Comparison of ENCODE assay signal across 8 cellular contexts in genomic region chr3:9249273-9250192, GRCh38. TPM values are rescaled to one million over a fixed set of nuclear protein-coding genes. Genes with fewer than 3 reads are reported as not detected.
DNase-seq lines count a peak whose midpoint lies in the region; ATAC-seq and TF ChIP-seq lines count a peak whose summit lies in the region.

Gene SRGAP3 (minus strand): TSS chr3:9249646. CDS start chr3:9248951, 695 bp downstream.

- peak; percentile 85 for DNase-seq in CD14-positive monocyte (ENCODE audit: low spot score)
- peak; percentile 91 for DNase-seq in NCI-H82 (lab: John Stamatoyannopoulos, UW)
- peak; percentile 91 for DNase-seq in activated CD8-positive, alpha-beta T cell treated with anti-CD3 and anti-CD28 coated beads for 36 hours
- DNase-seq in effector memory CD4-positive, alpha-beta T cell, result peak; percentile 13 to 63 (median 51)
- peak; percentile 86 to 92 for DNase-seq in lung microvascular endothelial cell (ENCODE audit: low read depth in 2 of 2)
- peak; percentile 45 to 70 (median 61) for DNase-seq in stimulated activated CD4-positive, alpha-beta T cell treated with anti-CD3 and anti-CD28 coated beads, TNF-alpha, amount 100 ng/mL, for 48 hours (ENCODE audit: low read depth in 3 of 3)

- no peaks in the 10 kb centered on the region for H3K4me1 ChIP-seq in effector memory CD4-positive, alpha-beta T cell (ENCODE audit: control insufficient read depth, insufficient read depth, low read length, poor library complexity, severe bottlenecking)

- peak within 1 kb of the TSS; percentile 89 to 97 for H3K4me3 Mint-ChIP-seq in CD14-positive monocyte
- H3K4me3 Mint-ChIP-seq in activated CD8-positive, alpha-beta T cell treated with anti-CD3 and anti-CD28 coated beads for 36 hours, result peak within 1 kb of the TSS; percentile 75

- no peaks in the 10 kb centered on the region for H3K9me3 ChIP-seq in effector memory CD4-positive, alpha-beta T cell (ENCODE audit: control insufficient read depth, low read length)

- peak within 1 kb of the TSS; percentile 71 for H3K4me3 ChIP-seq in effector memory CD4-positive, alpha-beta T cell (ENCODE audit: insufficient read depth, low read depth, low read length, poor library complexity, severe bottlenecking)

- H3K27me3 ChIP-seq in effector memory CD4-positive, alpha-beta T cell (replicated peaks; ENCODE audit: control insufficient read depth, insufficient read depth, low read length, poor library complexity, severe bottlenecking), result no peaks in the 10 kb centered on the region

- no peak within 1 kb of the TSS for H3K27ac ChIP-seq in effector memory CD4-positive, alpha-beta T cell (ENCODE audit: insufficient read depth, low read length, poor library complexity, severe bottlenecking)

- POLR2A ChIA-PET in activated CD8-positive, alpha-beta T cell treated with anti-CD3 and anti-CD28 coated beads for 36 hours (lab: Charles Lee), result interaction anchor here (0.7 to 1.0 kb wide), 2 partner anchors 21 to 51 kb away, joined by 3 to 4 read pairs; no protein-coding TSS in a partner anchor

- peak within 1 kb of the TSS; percentile 59 to 90 (median 88) for H3K27ac Mint-ChIP-seq in CD14-positive monocyte
- H3K27ac Mint-ChIP-seq in activated CD8-positive, alpha-beta T cell treated with anti-CD3 and anti-CD28 coated beads for 36 hours, result no peak within 1 kb of the TSS

- ATAC-seq in GM19438 (IDR thresholded peaks at IDR 0.05; ENCODE audit: low read depth, unreplicated experiment) (peak; percentile 100), HG03571 (IDR thresholded peaks at IDR 0.05; ENCODE audit: unreplicated experiment) (peak; percentile 100)
- ATAC-seq in activated CD8-positive, alpha-beta T cell treated with anti-CD3 and anti-CD28 coated beads for 36 hours, result peak; percentile 100

- H3K27me3 Mint-ChIP-seq in CD14-positive monocyte (ENCODE audit: low read depth in 3 of 3), result peaks cover 0 to 6% (median 4%) of the 10 kb centered on the region in 3 donors
- H3K27me3 Mint-ChIP-seq in activated CD8-positive, alpha-beta T cell treated with anti-CD3 and anti-CD28 coated beads for 36 hours, result peaks cover 5% of the 10 kb centered on the region

- no peaks in the 10 kb centered on the region for H3K36me3 ChIP-seq in effector memory CD4-positive, alpha-beta T cell (ENCODE audit: control insufficient read depth, insufficient read depth, low read length)

- peaks cover 35% of the 10 kb centered on the region for H3K4me1 Mint-ChIP-seq in CD14-positive monocyte
- peaks cover 21% of the 10 kb centered on the region for H3K4me1 Mint-ChIP-seq in activated CD8-positive, alpha-beta T cell treated with anti-CD3 and anti-CD28 coated beads for 36 hours (ENCODE audit: low read depth)

- H3K36me3 Mint-ChIP-seq in CD14-positive monocyte, result no peaks in the 10 kb centered on the region
- H3K36me3 Mint-ChIP-seq in activated CD8-positive, alpha-beta T cell treated with anti-CD3 and anti-CD28 coated beads for 36 hours (ENCODE audit: low read depth), result no peaks in the 10 kb centered on the region

- intact Hi-C loops in CD14-positive monocyte (cut with micrococcal nuclease), result no loop called here
- intact Hi-C loops in activated CD8-positive, alpha-beta T cell treated with anti-CD3 and anti-CD28 coated beads for 36 hours (cut with micrococcal nuclease), result no loop called here

- CTCF ChIA-PET in activated CD8-positive, alpha-beta T cell treated with anti-CD3 and anti-CD28 coated beads for 36 hours (lab: Charles Lee), result interaction anchor here (1.0 to 2.4 kb wide), 11 partner anchors 15 to 280 kb away, joined by 3 to 12 read pairs (median 3); no protein-coding TSS in a partner anchor

- H3K9me3 Mint-ChIP-seq in CD14-positive monocyte, result peaks cover 0 to 3% (median 0%) of the 10 kb centered on the region in 7 donors
- no peaks in the 10 kb centered on the region for H3K9me3 Mint-ChIP-seq in activated CD8-positive, alpha-beta T cell treated with anti-CD3 and anti-CD28 coated beads for 36 hours

- TF ChIP-seq CTCF in CD14-positive monocyte (IDR thresholded peaks at IDR 0.05), result peak; percentile 10
- TF ChIP-seq CTCF in activated CD8-positive, alpha-beta T cell treated with anti-CD3 and anti-CD28 coated beads for 36 hours (IDR thresholded peaks at IDR 0.05), result peak; percentile 44

RNA-seq across cellular contexts. Expression of gene SRGAP3, which starts in this region (rescaled TPM):
- polyA plus RNA-seq in CD14-positive monocyte, result under 1 TPM; 0.27 to 0.87 TPM
- total RNA-seq in activated CD8-positive, alpha-beta T cell treated with anti-CD3 and anti-CD28 coated beads for 36 hours, result 1 to 10 TPM; 1.8 to 2.5 TPM
- 0.44 and 8.3 TPM in 2 replicates for total RNA-seq in lung microvascular endothelial cell

Comparison
In these comparisons a context has a peak if more than half of its experiments do, and no peak if none do; other contexts are left out.
1. Peak in DNase-seq in CD14-positive monocyte; RNA of the gene not detected or under 1 TPM.